ENCODE assay signal across 23 cellular contexts in the genomic region with DNA sequence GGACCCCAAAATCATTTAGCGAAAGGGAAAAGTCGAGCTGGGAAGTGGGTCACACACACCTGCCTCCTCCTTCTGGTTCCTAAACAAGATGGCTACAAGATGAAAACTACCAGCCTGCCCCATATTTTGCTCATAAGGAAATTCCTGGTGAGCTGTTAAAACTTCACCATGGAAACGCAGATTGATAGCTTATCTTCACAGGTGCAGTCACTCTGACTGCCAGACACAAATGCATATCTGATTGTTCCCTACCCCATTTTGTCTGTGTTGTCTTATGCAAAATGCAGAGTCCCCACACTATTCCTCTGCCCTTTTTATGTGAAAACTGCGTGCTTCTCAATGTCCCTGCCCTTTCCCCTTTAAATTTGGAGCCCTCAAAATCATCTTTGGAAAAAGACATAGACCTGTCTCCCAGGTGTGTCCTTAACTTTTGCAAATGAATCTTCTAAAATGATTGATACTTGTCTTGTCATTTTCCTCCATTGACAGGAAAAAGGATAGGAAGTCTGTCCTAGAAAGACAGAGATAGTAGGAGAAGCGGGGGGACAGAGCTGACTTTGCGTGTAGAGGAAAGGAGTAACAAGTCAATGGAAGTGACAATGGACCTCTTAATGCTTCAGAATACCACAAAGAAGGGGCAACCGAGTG.
"Had no signal": no experiment of that assay in that cellular context is flagged by ENCODE, and none has a peak within 500 bp of the region (broad histone marks: within the 10 kb centered on the region; RNA-seq: fewer than 3 reads in every experiment).

No MANE protein-coding gene starts in this region.

- H3K36me3 ChIP-seq: esophagus squamous epithelium, gastroesophageal sphincter, left lung, lower lobe of right lung, neutrophil, right lobe of liver, suprapubic skin, thyroid gland had no signal

- H3K4me1 ChIP-seq: esophagus squamous epithelium, gastroesophageal sphincter, left lung, lower lobe of right lung, psoas muscle, right lobe of liver, suprapubic skin, thyroid gland had no signal

- H3K36me3 Mint-ChIP-seq: immature natural killer cell; naive thymus-derived CD4-positive, alpha-beta T cell; stimulated activated effector memory CD8-positive, alpha-beta T cell treated with anti-CD3 and anti-CD28 coated beads, Interleukin-12 subunit alpha, Interleukin-12 subunit beta, amount 100 ng/mL, for 72 hours; type B pancreatic cell had no signal

- H3K27ac ChIP-seq: dorsolateral prefrontal cortex, esophagus squamous epithelium, gastroesophageal sphincter, left lung, lower lobe of right lung, neutrophil, psoas muscle, right lobe of liver, suprapubic skin, thyroid gland had no signal

- H3K27me3 ChIP-seq: gastroesophageal sphincter, left lung, neutrophil, right lobe of liver, thyroid gland had no signal

- H3K4me3 ChIP-seq: dorsolateral prefrontal cortex, esophagus squamous epithelium, gastroesophageal sphincter, left lung, lower lobe of right lung, psoas muscle, right lobe of liver, suprapubic skin, thyroid gland had no signal

- H3K9me3 ChIP-seq: esophagus squamous epithelium, gastroesophageal sphincter, left lung, lower lobe of right lung, neutrophil, psoas muscle, right lobe of liver, suprapubic skin, thyroid gland had no signal

- H3K9me3 Mint-ChIP-seq: immature natural killer cell; nephron progenitor cell; stimulated activated effector memory CD8-positive, alpha-beta T cell treated with anti-CD3 and anti-CD28 coated beads, Interleukin-12 subunit alpha, Interleukin-12 subunit beta, amount 100 ng/mL, for 72 hours had no signal

- H3K27ac Mint-ChIP-seq: immature natural killer cell; naive thymus-derived CD4-positive, alpha-beta T cell; stimulated activated effector memory CD8-positive, alpha-beta T cell treated with anti-CD3 and anti-CD28 coated beads, Interleukin-12 subunit alpha, Interleukin-12 subunit beta, amount 100 ng/mL, for 72 hours; type B pancreatic cell had no signal

- ATAC-seq: gastroesophageal sphincter; left lung; lower lobe of right lung; naive thymus-derived CD4-positive, alpha-beta T cell; psoas muscle; right lobe of liver; stimulated activated effector memory CD8-positive, alpha-beta T cell treated with anti-CD3 and anti-CD28 coated beads, Interleukin-12 subunit alpha, Interleukin-12 subunit beta, amount 100 ng/mL, for 72 hours; stimulated activated naive CD8-positive, alpha-beta T cell treated with anti-CD3 and anti-CD28 coated beads, Interleukin-15, Interleukin-2, amounts not matched to agents 100 U/mL and 50 U/mL, for 24 hours had no signal

- H3K4me1 Mint-ChIP-seq: immature natural killer cell; naive thymus-derived CD4-positive, alpha-beta T cell; stimulated activated effector memory CD8-positive, alpha-beta T cell treated with anti-CD3 and anti-CD28 coated beads, Interleukin-12 subunit alpha, Interleukin-12 subunit beta, amount 100 ng/mL, for 72 hours had no signal

- DNase-seq: cortex of kidney; dorsolateral prefrontal cortex; effector CD8-positive, alpha-beta T cell; esophagus squamous epithelium; foreskin fibroblast; glutamatergic neuron; immature natural killer cell; left lung; lower lobe of right lung; naive thymus-derived CD4-positive, alpha-beta T cell; nephron progenitor cell; psoas muscle; retina; right lobe of liver; stimulated activated CD4-positive, alpha-beta T cell treated with anti-CD3 and anti-CD28 coated beads, Interleukin-4, amount 100 ng/mL, for 1 hour; stimulated activated CD8-positive, alpha-beta memory T cell treated with anti-CD3 and anti-CD28 coated beads, Interleukin-4, amount 100 ng/mL, for 48 hours; stimulated activated naive CD8-positive, alpha-beta T cell treated with anti-CD3 and anti-CD28 coated beads, Interleukin-15, Interleukin-2, amounts not matched to agents 100 U/mL and 50 U/mL, for 24 hours; thyroid gland had no signal

- H3K4me3 Mint-ChIP-seq: immature natural killer cell; naive thymus-derived CD4-positive, alpha-beta T cell; nephron progenitor cell; stimulated activated effector memory CD8-positive, alpha-beta T cell treated with anti-CD3 and anti-CD28 coated beads, Interleukin-12 subunit alpha, Interleukin-12 subunit beta, amount 100 ng/mL, for 72 hours; type B pancreatic cell had no signal
